ENCODE assay signal across 9 cellular contexts in genomic region chr4:2933566-2934076, GRCh38. TPM values are rescaled to one million over a fixed set of nuclear protein-coding genes. Genes with fewer than 3 reads are reported as not detected.
A peak's percentile ranks its signal among the peaks of the same experiment; 100 is the strongest.
DNase-seq lines count a peak whose midpoint lies in the region; ATAC-seq, FAIRE-seq and TF ChIP-seq lines count a peak whose summit lies in the region.
"Had no signal": no experiment of that assay in that cellular context is flagged by ENCODE, and none has a peak within 500 bp of the region (broad histone marks: within the 10 kb centered on the region; RNA-seq: fewer than 3 reads in every experiment).

No MANE protein-coding gene starts in this region.

- no peak for FAIRE-seq in GM12891 (lab: Jason Lieb, UNC)

- H3K4me3 Mint-ChIP-seq in activated naive CD8-positive, alpha-beta T cell treated with anti-CD3 and anti-CD28 coated beads, Interleukin-2, amount 50 U/mL, for 24 hours: peak overlapping the region; percentile 94
- H3K4me3 Mint-ChIP-seq in stimulated activated effector memory CD8-positive, alpha-beta T cell treated with anti-CD3 and anti-CD28 coated beads, Interleukin-12 subunit alpha, Interleukin-12 subunit beta, amount 100 ng/mL, for 72 hours: peak overlapping the region; percentile 98

- H3K27ac Mint-ChIP-seq in activated naive CD8-positive, alpha-beta T cell treated with anti-CD3 and anti-CD28 coated beads, Interleukin-2, amount 50 U/mL, for 24 hours: peak overlapping the region; percentile 88
- H3K27ac Mint-ChIP-seq in stimulated activated effector memory CD8-positive, alpha-beta T cell treated with anti-CD3 and anti-CD28 coated beads, Interleukin-12 subunit alpha, Interleukin-12 subunit beta, amount 100 ng/mL, for 72 hours: peak overlapping the region; percentile 96

- no peak for TF ChIP-seq POLR2A in GM12891 (IDR thresholded peaks at IDR 0.05; ENCODE audit: low read depth, low read length)

- no peaks in the 10 kb centered on the region for H3K9me3 ChIP-seq in iPS-18c (ENCODE audit: control insufficient read depth, insufficient read depth, low read length)

- DNase-seq in HFF-Myc (ENCODE audit: extremely low read depth, low read depth) (no peak), GM12891 (ENCODE audit: insufficient read length, low spot score) (no peak), GM19240 (ENCODE audit: insufficient read length, low spot score) (no peak)
- no peak for DNase-seq in activated naive CD8-positive, alpha-beta T cell treated with anti-CD3 and anti-CD28 coated beads, Interleukin-2, amount 50 U/mL, for 24 hours
- DNase-seq in stimulated activated effector memory CD8-positive, alpha-beta T cell treated with anti-CD3 and anti-CD28 coated beads, Interleukin-12 subunit alpha, Interleukin-12 subunit beta, amount 100 ng/mL, for 72 hours (ENCODE audit: low spot score in 2 of 2): no peak
- DNase-seq: NCI-H2029 had no signal

- no peak for ATAC-seq in activated naive CD8-positive, alpha-beta T cell treated with anti-CD3 and anti-CD28 coated beads, Interleukin-2, amount 50 U/mL, for 24 hours
- ATAC-seq in stimulated activated effector memory CD8-positive, alpha-beta T cell treated with anti-CD3 and anti-CD28 coated beads, Interleukin-12 subunit alpha, Interleukin-12 subunit beta, amount 100 ng/mL, for 72 hours: no peak
- ATAC-seq in GM21360 (IDR thresholded peaks at IDR 0.05; ENCODE audit: unreplicated experiment) (no peak), GM18858 (IDR thresholded peaks at IDR 0.05; ENCODE audit: unreplicated experiment) (no peak)

- H3K4me1 Mint-ChIP-seq in activated naive CD8-positive, alpha-beta T cell treated with anti-CD3 and anti-CD28 coated beads, Interleukin-2, amount 50 U/mL, for 24 hours: peaks cover 47% of the 10 kb centered on the region
- peaks cover 39% of the 10 kb centered on the region for H3K4me1 Mint-ChIP-seq in stimulated activated effector memory CD8-positive, alpha-beta T cell treated with anti-CD3 and anti-CD28 coated beads, Interleukin-12 subunit alpha, Interleukin-12 subunit beta, amount 100 ng/mL, for 72 hours

- no peaks in the 10 kb centered on the region for H3K27me3 Mint-ChIP-seq in activated naive CD8-positive, alpha-beta T cell treated with anti-CD3 and anti-CD28 coated beads, Interleukin-2, amount 50 U/mL, for 24 hours

- H3K4me3 ChIP-seq in HFF-Myc (replicated peaks; ENCODE audit: low read depth, low read length) (peak overlapping the region; percentile 71), iPS-18c (ENCODE audit: insufficient read depth, low read depth, low read length) (peak overlapping the region; percentile 73)

- no peaks in the 10 kb centered on the region for H3K9me3 Mint-ChIP-seq in activated naive CD8-positive, alpha-beta T cell treated with anti-CD3 and anti-CD28 coated beads, Interleukin-2, amount 50 U/mL, for 24 hours
- H3K9me3 Mint-ChIP-seq in stimulated activated effector memory CD8-positive, alpha-beta T cell treated with anti-CD3 and anti-CD28 coated beads, Interleukin-12 subunit alpha, Interleukin-12 subunit beta, amount 100 ng/mL, for 72 hours: no peaks in the 10 kb centered on the region

- TF ChIP-seq CTCF in HFF-Myc (IDR thresholded peaks at IDR 0.05; ENCODE audit: low read depth, low read length, missing control alignments): no peak

- peaks cover 52% of the 10 kb centered on the region for H3K36me3 Mint-ChIP-seq in activated naive CD8-positive, alpha-beta T cell treated with anti-CD3 and anti-CD28 coated beads, Interleukin-2, amount 50 U/mL, for 24 hours (ENCODE audit: low read depth)
- peaks cover 96% of the 10 kb centered on the region for H3K36me3 Mint-ChIP-seq in stimulated activated effector memory CD8-positive, alpha-beta T cell treated with anti-CD3 and anti-CD28 coated beads, Interleukin-12 subunit alpha, Interleukin-12 subunit beta, amount 100 ng/mL, for 72 hours

TF ChIP-seq in GM12891, 5 proteins besides CTCF, POLR2A, EP300 and RAD21:
- TF ChIP-seq POU2F2 (IDR thresholded peaks at IDR 0.05; ENCODE audit: low read depth, low read length): no peak
- no peak for TF ChIP-seq TAF1 (IDR thresholded peaks at IDR 0.05; ENCODE audit: low read depth, low read length)
- no peak for TF ChIP-seq POLR2AphosphoS5 (IDR thresholded peaks at IDR 0.05; ENCODE audit: low read depth, low read length)
- no peak for TF ChIP-seq PAX5 (IDR thresholded peaks at IDR 0.05; ENCODE audit: insufficient read depth, low read length, severe bottlenecking)
- TF ChIP-seq SPI1 (IDR thresholded peaks at IDR 0.05; ENCODE audit: low read depth, low read length): no peak

RNA-seq across cellular contexts. Expression of gene NOP14, which starts 29.6 kb away (rescaled TPM):
- 41.1 TPM for polyA plus RNA-seq in GM12891 (2012; ENCODE audit: low read depth, missing spikeins)

RNA-seq across cellular contexts. Expression of gene GRK4, which starts 29.8 kb away (rescaled TPM):
- 1.5 TPM for polyA plus RNA-seq in GM12891 (2012; ENCODE audit: low read depth, missing spikeins)
